In genomic region chr14:23513005-23513412, GRCh38 we compare ENCODE assay signal across 9 cellular contexts. TPM values are rescaled to one million over a fixed set of nuclear protein-coding genes. Genes with fewer than 3 reads are reported as not detected.
DNase-seq lines count a peak whose midpoint lies in the region; ATAC-seq lines count a peak whose summit lies in the region.
"Had no signal": no experiment of that assay in that cellular context is flagged by ENCODE, and none has a peak within 500 bp of the region (broad histone marks: within the 10 kb centered on the region; RNA-seq: fewer than 3 reads in every experiment).

No MANE protein-coding gene starts in this region.

- peak; percentile 93 for DNase-seq in DMS79 treated with DMSO at 0.1 percent for 48 hours (lab: John Stamatoyannopoulos, UW)
- DNase-seq in NCI-H2107 treated with DMSO at 0.1 percent for 48 hours (lab: John Stamatoyannopoulos, UW; ENCODE audit: unreplicated experiment): peak; percentile 77
- DNase-seq in astrocyte of the hippocampus (ENCODE audit: low read depth, low spot score): peak; percentile 15
- peak in 55 of 56 donors; percentile 58 to 95 (median 89) for DNase-seq in nucleus accumbens (lab: John Stamatoyannopoulos, UW)
- no peak for DNase-seq in cardiac septum (ENCODE audit: low spot score)
- DNase-seq: testis had no signal

- no peak for ATAC-seq in HG03095 (IDR thresholded peaks at IDR 0.05; ENCODE audit: unreplicated experiment)
- no peak for ATAC-seq in HG03460 (IDR thresholded peaks at IDR 0.05; ENCODE audit: unreplicated experiment)
- no peak for ATAC-seq in HG03025 (IDR thresholded peaks at IDR 0.05; ENCODE audit: low FRiP score, unreplicated experiment)

- intact Hi-C loops in cardiac septum (cut with DNase I): no loop called here

RNA-seq across cellular contexts. Expression of gene ZFHX2, which starts 38.6 kb away (rescaled TPM):
- total RNA-seq in cardiac septum: 1.3 TPM

RNA-seq across cellular contexts. Expression of gene THTPA, which starts 43.1 kb away (rescaled TPM):
- total RNA-seq in cardiac septum: 17.5 TPM

RNA-seq across cellular contexts. Expression of gene NGDN, which starts 43.5 kb away (rescaled TPM):
- 16.2 TPM for total RNA-seq in cardiac septum

RNA-seq across cellular contexts. Expression of gene AP1G2, which starts 54.6 kb away (rescaled TPM):
- 12.8 TPM for total RNA-seq in cardiac septum
